ENCODE assay signal across 14 cellular contexts in the genomic region with DNA sequence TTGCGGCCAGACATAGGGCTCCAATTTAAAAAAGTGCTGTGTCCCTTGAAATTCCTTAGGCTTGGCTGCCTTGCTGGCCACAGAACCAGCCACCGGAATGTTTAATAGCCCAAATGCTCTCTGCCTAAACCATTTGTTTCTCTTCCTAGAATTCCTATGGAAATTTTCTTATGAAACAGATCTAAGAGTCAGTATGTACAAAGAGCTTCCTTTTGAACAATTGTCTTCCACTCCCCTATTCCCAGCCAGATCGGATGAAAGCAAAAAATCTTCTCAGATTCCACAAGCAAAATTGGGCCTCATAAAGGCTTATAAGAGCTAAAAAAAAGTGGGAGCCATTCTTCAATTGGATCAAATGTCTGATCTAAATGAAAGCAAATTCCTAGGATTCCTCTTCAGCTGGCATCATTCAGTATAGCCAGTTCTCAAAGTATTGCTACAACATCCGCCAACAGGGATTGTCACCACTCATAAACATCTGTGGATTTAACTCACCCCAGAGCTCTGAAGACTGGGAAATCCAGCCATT.
DNase-seq lines count a peak whose midpoint lies in the region; ATAC-seq, FAIRE-seq and TF ChIP-seq lines count a peak whose summit lies in the region.
"Had no signal": no experiment of that assay in that cellular context is flagged by ENCODE, and none has a peak within 500 bp of the region (broad histone marks: within the 10 kb centered on the region; RNA-seq: fewer than 3 reads in every experiment).

No MANE protein-coding gene starts in this region.

- in situ Hi-C loops in HepG2 (cut with HindIII; ENCODE audit: extremely low pct_ligation_motif_present, low pct_unique_long_range_greater_than_20kb): no loop called here

- no peak overlapping the region for H3K4ac ChIP-seq in mesenchymal stem cell (ENCODE audit: low read depth in 1 of 2, low read length in 2 of 2)

- H2BK120ac ChIP-seq in mesenchymal stem cell (ENCODE audit: low read depth, low read length): no peak overlapping the region

- H3K79me1 ChIP-seq in mesenchymal stem cell (replicated peaks; ENCODE audit: low read length, poor library complexity, severe bottlenecking): no peaks in the 10 kb centered on the region

- no peaks in the 10 kb centered on the region for H3K9me3 Mint-ChIP-seq in HFFc6
- H3K9me3 Mint-ChIP-seq: activated naive CD4-positive, alpha-beta T cell treated with anti-CD3 and anti-CD28 coated beads, Interleukin-2, amount 10 ng/mL, durations not matched to agents 7 days and 5 days had no signal

- no peak overlapping the region for H2BK15ac ChIP-seq in mesenchymal stem cell (ENCODE audit: low read depth, poor library complexity, severe bottlenecking)

- WGBS in HepG2 (ENCODE audit: low lambda C conversion rate): 95% methylated on average over 4 of the region's 4 CpGs
- 87% methylated on average over 4 of the region's 4 CpGs for WGBS in right lobe of liver (ENCODE audit: insufficient coverage, low coverage, low lambda C conversion rate, missing lambda C conversion rate)
- 90% methylated on average over 4 of the region's 4 CpGs for WGBS in mesenchymal stem cell

- TF ChIP-seq POLR2A in HepG2 (IDR thresholded peaks at IDR 0.05; ENCODE audit: insufficient read depth in 1 of 2, low read depth in 2 of 2, low read length in 2 of 2): no peak
- TF ChIP-seq POLR2A in right lobe of liver (IDR thresholded peaks at IDR 0.05): no peak

- H3K4me3 ChIP-seq in HepG2 (replicated peaks in 1 of 3; ENCODE audit: insufficient read depth in 1 of 3, low read depth in 2 of 3, low read length in 3 of 3) (no peak overlapping the region), right lobe of liver (no peak overlapping the region), mesenchymal stem cell (ENCODE audit: insufficient read depth in 1 of 2, low read depth in 1 of 2, low read length in 2 of 2) (no peak overlapping the region)
- H3K4me3 ChIP-seq: colonic mucosa, tibial nerve had no signal

- no peak overlapping the region for H3K14ac ChIP-seq in mesenchymal stem cell (ENCODE audit: low read length in 2 of 2)

- H3K79me2 ChIP-seq in HepG2 (ENCODE audit: insufficient read depth, low read length): no peaks in the 10 kb centered on the region

- BruUV-seq in HepG2 (replicated peaks; lab: Mats Ljungman, UMichigan): no TSS peak

- H3K36me3 ChIP-seq in HepG2 (replicated peaks in 1 of 2; ENCODE audit: control insufficient read depth in 1 of 2, insufficient read depth in 2 of 2, low read length in 2 of 2): no peaks in the 10 kb centered on the region
- no peaks in the 10 kb centered on the region for H3K36me3 ChIP-seq in right lobe of liver
- H3K36me3 ChIP-seq in mesenchymal stem cell (ENCODE audit: control insufficient read depth in 1 of 2, insufficient read depth in 2 of 2, low read depth in 1 of 2, low read length in 2 of 2): no peaks in the 10 kb centered on the region
- H3K36me3 ChIP-seq: colonic mucosa, tibial nerve had no signal

- H2BK5ac ChIP-seq in mesenchymal stem cell (ENCODE audit: low read depth, low read length, poor library complexity, severe bottlenecking): no peak overlapping the region

- no peak overlapping the region for H3K18ac ChIP-seq in mesenchymal stem cell (ENCODE audit: low read depth in 1 of 2, low read length in 2 of 2)

- H2BK12ac ChIP-seq in mesenchymal stem cell (ENCODE audit: low read length in 2 of 2): no peak overlapping the region

- TF ChIP-seq CTCF in HepG2 (CRISPR knock-in tag; IDR thresholded peaks at IDR 0.05) (no peak), right lobe of liver (IDR thresholded peaks at IDR 0.05) (no peak), HFFc6 (IDR thresholded peaks at IDR 0.05) (no peak)

- ATAC-seq in HepG2: no peak
- no peak for ATAC-seq in right lobe of liver
- ATAC-seq in HG02642 (IDR thresholded peaks at IDR 0.05; ENCODE audit: poor library complexity, unreplicated experiment): no peak
- ATAC-seq in GM21619 (IDR thresholded peaks at IDR 0.05; ENCODE audit: unreplicated experiment): no peak
- ATAC-seq: Panc1 had no signal

- POLR2A ChIA-PET in HepG2 (lab: Yijun Ruan, JAX): no interaction called here

- H3K27ac Mint-ChIP-seq in HFFc6: no peak overlapping the region
- H3K27ac Mint-ChIP-seq: activated naive CD4-positive, alpha-beta T cell treated with anti-CD3 and anti-CD28 coated beads, Interleukin-2, amount 10 ng/mL, durations not matched to agents 7 days and 5 days had no signal

- DNase-seq in HepG2 (ENCODE audit: low spot score): peak; percentile 34
- DNase-seq in right lobe of liver: no peak
- DNase-seq in dedifferentiated amniotic fluid mesenchymal stem cell (ENCODE audit: extremely low spot score): peak; percentile 52
- DNase-seq in mesenchymal stem cell: peak; percentile 25
- DNase-seq in HFFc6: no peak
- DNase-seq in GM19239 (ENCODE audit: insufficient read length, low spot score): no peak
- DNase-seq: activated naive CD4-positive, alpha-beta T cell treated with anti-CD3 and anti-CD28 coated beads, Interleukin-2, amount 10 ng/mL, durations not matched to agents 7 days and 5 days; colonic mucosa; DMS79 treated with DMSO at 0.1 percent for 48 hours; Kasumi-1 had no signal

- H2AK5ac ChIP-seq in mesenchymal stem cell (ENCODE audit: low read length, severe bottlenecking): no peak overlapping the region

- TF ChIP-seq RAD21 in HepG2 (CRISPR knock-in tag; IDR thresholded peaks at IDR 0.05): no peak

- no peak overlapping the region for H4K8ac ChIP-seq in mesenchymal stem cell (ENCODE audit: low read length)

- peaks cover 12% of the 10 kb centered on the region for H3K4me1 Mint-ChIP-seq in HFFc6 (ENCODE audit: low read depth)

- H3K36me3 Mint-ChIP-seq in HFFc6 (ENCODE audit: low read depth): no peaks in the 10 kb centered on the region
- H3K36me3 Mint-ChIP-seq: activated naive CD4-positive, alpha-beta T cell treated with anti-CD3 and anti-CD28 coated beads, Interleukin-2, amount 10 ng/mL, durations not matched to agents 7 days and 5 days had no signal

- H3K9ac ChIP-seq in HepG2 (ENCODE audit: insufficient read depth, low read depth, low read length) (no peak overlapping the region), mesenchymal stem cell (ENCODE audit: low read length) (no peak overlapping the region)

- H2AFZ ChIP-seq in HepG2 (ENCODE audit: low read length) (no peak overlapping the region), mesenchymal stem cell (ENCODE audit: low read depth, low read length) (no peak overlapping the region)

- FAIRE-seq in HepG2 (lab: Jason Lieb, UNC) (no peak), GM19239 (lab: Jason Lieb, UNC) (no peak)

- H3K4me3 Mint-ChIP-seq in HFFc6: no peak overlapping the region
- H3K4me3 Mint-ChIP-seq: activated naive CD4-positive, alpha-beta T cell treated with anti-CD3 and anti-CD28 coated beads, Interleukin-2, amount 10 ng/mL, durations not matched to agents 7 days and 5 days had no signal

- H3K4me2 ChIP-seq in HepG2 (ENCODE audit: low read depth, low read length) (no peak overlapping the region), mesenchymal stem cell (ENCODE audit: low read length, poor library complexity, severe bottlenecking) (no peak overlapping the region)

- H3K4me1 ChIP-seq in HepG2 (ENCODE audit: insufficient read depth, low read length) (peaks cover 28% of the 10 kb centered on the region), right lobe of liver (no peaks in the 10 kb centered on the region), mesenchymal stem cell (ENCODE audit: control insufficient read depth, insufficient read depth, low read depth, low read length) (no peaks in the 10 kb centered on the region)

- CTCF ChIA-PET in HepG2 (lab: Yijun Ruan, JAX; ENCODE audit: low intra/inter-chr PET ratio, low total read pairs): no interaction called here

- peaks cover 3% of the 10 kb centered on the region for H3K27me3 Mint-ChIP-seq in HFFc6 (ENCODE audit: insufficient read depth)

- intact Hi-C loops in HepG2 (cut with micrococcal nuclease; ENCODE audit: unreplicated experiment): no loop called here
- intact Hi-C loops in right lobe of liver (cut with DNase I): no loop called here

- H3K9me3 ChIP-seq in HepG2 (ENCODE audit: low read length) (no peaks in the 10 kb centered on the region), right lobe of liver (no peaks in the 10 kb centered on the region), mesenchymal stem cell (ENCODE audit: control insufficient read depth, low read length) (no peaks in the 10 kb centered on the region)
- H3K9me3 ChIP-seq: colonic mucosa, tibial nerve had no signal

- TF ChIP-seq EP300 in HepG2 (IDR thresholded peaks at IDR 0.05; ENCODE audit: low read depth in 2 of 2, low read length in 2 of 2) (no peak), HepG2 (CRISPR knock-in tag; IDR thresholded peaks at IDR 0.05; ENCODE audit: borderline replicate concordance) (no peak)

- no peaks in the 10 kb centered on the region for H4K20me1 ChIP-seq in HepG2 (ENCODE audit: insufficient read depth, low read length)

- no peak overlapping the region for H4K91ac ChIP-seq in mesenchymal stem cell (ENCODE audit: low read length)

- no peak overlapping the region for H3K23ac ChIP-seq in mesenchymal stem cell (ENCODE audit: low read length in 2 of 2)

- no peak overlapping the region for H3K27ac ChIP-seq in HepG2 (ENCODE audit: extremely low read length, insufficient read depth, low read length)
- H3K27ac ChIP-seq in right lobe of liver: no peak overlapping the region
- H3K27ac ChIP-seq in mesenchymal stem cell (ENCODE audit: low read length, poor library complexity, severe bottlenecking): peak overlapping the region; percentile 74
- H3K27ac ChIP-seq: colonic mucosa, tibial nerve had no signal

- H3K27me3 ChIP-seq in HepG2 (ENCODE audit: control insufficient read depth in 1 of 2, insufficient read depth in 2 of 2, low read length in 2 of 2) (no peaks in the 10 kb centered on the region), right lobe of liver (no peaks in the 10 kb centered on the region), mesenchymal stem cell (ENCODE audit: control insufficient read depth in 1 of 2, insufficient read depth in 1 of 2, low read length in 2 of 2) (no peaks in the 10 kb centered on the region)
- H3K27me3 ChIP-seq: colonic mucosa, tibial nerve had no signal

TF ChIP-seq in HepG2, 621 proteins besides CTCF, POLR2A, EP300 and RAD21 (continues in another document):
- TF ChIP-seq ZSCAN30 (CRISPR knock-in tag; IDR thresholded peaks at IDR 0.05) (no peak), ZBTB25 (CRISPR knock-in tag; IDR thresholded peaks at IDR 0.05) (no peak), REL (CRISPR knock-in tag; conservative IDR thresholded peaks at IDR 0.05) (no peak)

Comparison
In these comparisons a context has a peak if more than half of its experiments do, and no peak if none do; other contexts are left out.
1. DNase-seq: peak in HepG2 (single experiment), dedifferentiated amniotic fluid mesenchymal stem cell (single experiment) and mesenchymal stem cell (single experiment); none in right lobe of liver (0 of 3), HFFc6 (single experiment) and GM19239 (single experiment).